8 cellular contexts compared by ENCODE assay signal in the genomic region with DNA sequence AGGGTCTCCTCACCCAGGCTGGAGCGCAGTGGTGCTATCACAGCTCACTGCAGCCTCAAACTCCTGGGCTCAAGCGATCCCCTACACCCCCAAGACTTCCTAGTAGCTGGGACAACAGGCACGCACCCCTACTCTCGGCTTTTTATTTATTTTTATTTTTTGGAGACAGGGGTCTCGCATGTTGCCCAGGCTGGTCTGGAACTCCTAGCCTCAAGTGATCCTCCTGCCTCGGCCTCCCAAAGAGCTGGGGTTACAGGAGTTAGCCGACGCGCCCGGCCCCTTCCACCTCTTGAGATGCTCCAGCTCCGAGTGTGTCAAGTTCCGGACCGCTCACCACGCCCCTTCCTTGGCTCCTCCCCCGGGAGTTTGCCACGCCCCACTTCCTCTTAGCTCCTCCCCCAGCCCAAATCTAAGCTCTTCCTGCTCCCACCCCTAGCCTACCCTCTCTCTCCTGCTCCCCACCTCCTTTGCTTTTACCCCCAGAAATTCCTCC. TPM values are rescaled to one million over a fixed set of nuclear protein-coding genes. Genes with fewer than 3 reads are reported as not detected.
DNase-seq lines count a peak whose midpoint lies in the region; ATAC-seq and TF ChIP-seq lines count a peak whose summit lies in the region.

No MANE protein-coding gene starts in this region.

- H3K27me3 ChIP-seq in foreskin keratinocyte, result peaks cover 96% of the 10 kb centered on the region

- no peak overlapping the region for H3K27ac ChIP-seq in foreskin keratinocyte

- ATAC-seq in foreskin keratinocyte (peak; percentile 71), GM21737 (IDR thresholded peaks at IDR 0.05; ENCODE audit: unreplicated experiment) (no peak)

- no peak for TF ChIP-seq CTCF in foreskin keratinocyte (conservative IDR thresholded peaks at IDR 0.05)

- peak; percentile 41 for DNase-seq in NCI-H146 (lab: John Stamatoyannopoulos, UW)
- DNase-seq in NCI-H146 treated with DMSO at 0.1 percent for 48 hours (lab: John Stamatoyannopoulos, UW; ENCODE audit: unreplicated experiment), result no peak
- DNase-seq in NCI-H2029 treated with DMSO at 0.1 percent for 48 hours (lab: John Stamatoyannopoulos, UW), result peak; percentile 39
- DNase-seq in activated CD8-positive, alpha-beta memory T cell treated with anti-CD3 and anti-CD28 coated beads, Interleukin-2, amount 50 U/mL, for 24 hours (ENCODE audit: extremely low read depth), result peak; percentile 29
- no peak for DNase-seq in foreskin keratinocyte
- peak; percentile 89 for DNase-seq in stimulated activated CD8-positive, alpha-beta memory T cell treated with anti-CD3 and anti-CD28 coated beads, Interleukin-4, amount 100 ng/mL, for 48 hours
- no peak for DNase-seq in NCI-H446 treated with DMSO at 0.1 percent for 48 hours (lab: John Stamatoyannopoulos, UW)

- peaks cover 8% of the 10 kb centered on the region for H3K4me1 ChIP-seq in foreskin keratinocyte

RNA-seq across cellular contexts. Expression of a gene that starts 6.3 kb away (rescaled TPM):
- not detected in 2 replicates for total RNA-seq in foreskin keratinocyte
- polyA plus RNA-seq in foreskin keratinocyte, result not detected in 2 replicates

RNA-seq across cellular contexts. Expression of a gene that starts 8.4 kb away (rescaled TPM):
- total RNA-seq in foreskin keratinocyte, result 0.11 and 0.14 TPM in 2 replicates
- polyA plus RNA-seq in foreskin keratinocyte, result 0.21 and 0.33 TPM in 2 replicates

RNA-seq across cellular contexts. Expression of a gene that starts 19.5 kb away (rescaled TPM):
- 164 and 166 TPM in 2 replicates for total RNA-seq in foreskin keratinocyte
- polyA plus RNA-seq in foreskin keratinocyte, result 223 TPM in 2 replicates

RNA-seq across cellular contexts. Expression of a gene that starts 27.0 kb away (rescaled TPM):
- not detected in 2 replicates for total RNA-seq in foreskin keratinocyte
- not detected in 2 replicates for polyA plus RNA-seq in foreskin keratinocyte

RNA-seq across cellular contexts. Expression of a gene that starts 43.6 kb away (rescaled TPM):
- 77.6 and 80.6 TPM in 2 replicates for total RNA-seq in foreskin keratinocyte
- polyA plus RNA-seq in foreskin keratinocyte, result 82.5 and 83.8 TPM in 2 replicates

Comparison
In these comparisons a context has a peak if more than half of its experiments do, and no peak if none do; other contexts are left out.
1. DNase-seq: peak in NCI-H146 (single experiment), NCI-H2029 treated with DMSO at 0.1 percent for 48 hours (single experiment), activated CD8-positive, alpha-beta memory T cell treated with anti-CD3 and anti-CD28 coated beads, Interleukin-2, amount 50 U/mL, for 24 hours (single experiment) and stimulated activated CD8-positive, alpha-beta memory T cell treated with anti-CD3 and anti-CD28 coated beads, Interleukin-4, amount 100 ng/mL, for 48 hours (single experiment); none in NCI-H146 treated with DMSO at 0.1 percent for 48 hours (single experiment), foreskin keratinocyte (0 of 2) and NCI-H446 treated with DMSO at 0.1 percent for 48 hours (single experiment).